Comparison of ENCODE assay signal across 10 cellular contexts in genomic region chr2:110770696-110771425, GRCh38. TPM values are rescaled to one million over a fixed set of nuclear protein-coding genes. Genes with fewer than 3 reads are reported as not detected.
DNase-seq lines count a peak whose midpoint lies in the region; ATAC-seq and TF ChIP-seq lines count a peak whose summit lies in the region.
"Had no signal": no experiment of that assay in that cellular context is flagged by ENCODE, and none has a peak within 500 bp of the region (broad histone marks: within the 10 kb centered on the region; RNA-seq: fewer than 3 reads in every experiment).

No MANE protein-coding gene starts in this region.

- H3K27me3 Mint-ChIP-seq in nephron progenitor cell (ENCODE audit: low read depth, poor library complexity) = peaks cover 10% of the 10 kb centered on the region
- peaks cover 8% of the 10 kb centered on the region for H3K27me3 Mint-ChIP-seq in activated T-helper 17 cell treated with anti-CD3 and anti-CD28 coated beads, Interleukin-2, amount 50 U/mL, for 72 hours

- H2AK5ac ChIP-seq in trophoblast cell (ENCODE audit: low read length) = no peak overlapping the region

- peak overlapping the region; percentile 39 for H3K27ac Mint-ChIP-seq in nephron progenitor cell
- H3K27ac Mint-ChIP-seq in activated T-helper 17 cell treated with anti-CD3 and anti-CD28 coated beads, Interleukin-2, amount 50 U/mL, for 72 hours = no peak overlapping the region

- H2BK12ac ChIP-seq in trophoblast cell (ENCODE audit: low read length) = no peak overlapping the region

- H3K4me3 Mint-ChIP-seq in nephron progenitor cell = no peak overlapping the region
- H3K4me3 Mint-ChIP-seq in activated T-helper 17 cell treated with anti-CD3 and anti-CD28 coated beads, Interleukin-2, amount 50 U/mL, for 72 hours = no peak overlapping the region

- no peak overlapping the region for H3K4me2 ChIP-seq in trophoblast cell (ENCODE audit: low read length)

- no peak overlapping the region for H2BK5ac ChIP-seq in trophoblast cell (ENCODE audit: low read depth, low read length, poor library complexity)

- H3K4me3 ChIP-seq in cardiac fibroblast (replicated peaks in 1 of 2; ENCODE audit: low read depth in 2 of 2, low read length in 2 of 2) = peak overlapping the region in 1 of 2 donors; percentile 4
- no peak overlapping the region for H3K4me3 ChIP-seq in trophoblast cell (ENCODE audit: low read depth, low read length)

- H2BK120ac ChIP-seq in trophoblast cell (ENCODE audit: insufficient read depth, low read length, poor library complexity) = no peak overlapping the region

- H3K79me2 ChIP-seq in trophoblast cell (ENCODE audit: control insufficient read depth, insufficient read depth, low read length, poor library complexity) = no peaks in the 10 kb centered on the region

- no peak overlapping the region for H2AFZ ChIP-seq in trophoblast cell (ENCODE audit: insufficient read depth, low read length, poor library complexity)

- ATAC-seq in activated T-helper 17 cell treated with anti-CD3 and anti-CD28 coated beads, Interleukin-2, amount 50 U/mL, for 72 hours (replicated peaks) = no peak

- no peak overlapping the region for H4K8ac ChIP-seq in trophoblast cell (ENCODE audit: low read depth, low read length)

- no peak overlapping the region for H3K23ac ChIP-seq in trophoblast cell (ENCODE audit: low read length)

- no peak overlapping the region for H3K14ac ChIP-seq in trophoblast cell (ENCODE audit: low read length)

- peaks cover 16% of the 10 kb centered on the region for H3K4me1 Mint-ChIP-seq in nephron progenitor cell
- no peaks in the 10 kb centered on the region for H3K4me1 Mint-ChIP-seq in activated T-helper 17 cell treated with anti-CD3 and anti-CD28 coated beads, Interleukin-2, amount 50 U/mL, for 72 hours

- H4K91ac ChIP-seq in trophoblast cell (ENCODE audit: low read depth, low read length) = no peak overlapping the region

- DNase-seq in DMS53 treated with DMSO at 0.1 percent for 48 hours (lab: John Stamatoyannopoulos, UW; ENCODE audit: unreplicated experiment) = peak; percentile 95
- peak; percentile 47 for DNase-seq in NCI-H2107 treated with DMSO at 0.1 percent for 48 hours (lab: John Stamatoyannopoulos, UW; ENCODE audit: unreplicated experiment)
- peak; percentile 34 to 47 for DNase-seq in cardiac fibroblast (ENCODE audit: low read depth in 2 of 2)
- DNase-seq in nephron progenitor cell = no peak
- DNase-seq in trophoblast cell = no peak
- no peak for DNase-seq in stimulated activated CD4-positive, alpha-beta T cell treated with anti-CD3 and anti-CD28 coated beads, Interleukin-15, amount 100 ng/mL, for 24 hours
- DNase-seq in stimulated activated CD4-positive, alpha-beta T cell treated with anti-CD3 and anti-CD28 coated beads, Interleukin-12 subunit alpha, Interleukin-12 subunit beta, amount 100 ng/mL, for 4 hours = no peak
- DNase-seq: dermis blood vessel endothelial cell had no signal

- no peak overlapping the region for H3K27ac ChIP-seq in trophoblast cell (ENCODE audit: low read depth, low read length)

- peaks cover 9% of the 10 kb centered on the region for H3K9me3 Mint-ChIP-seq in nephron progenitor cell
- H3K9me3 Mint-ChIP-seq in activated T-helper 17 cell treated with anti-CD3 and anti-CD28 coated beads, Interleukin-2, amount 50 U/mL, for 72 hours = no peaks in the 10 kb centered on the region

- H4K12ac ChIP-seq in trophoblast cell (ENCODE audit: low read depth, low read length) = no peak overlapping the region

- no peak overlapping the region for H3K4ac ChIP-seq in trophoblast cell (ENCODE audit: low read depth, low read length)

- no CpG with 5 or more reads among the region's 15 CpGs for WGBS in trophoblast cell (ENCODE audit: extremely low coverage, insufficient coverage, insufficient read length)

- peaks cover 2% of the 10 kb centered on the region for H3K9me3 ChIP-seq in trophoblast cell (ENCODE audit: insufficient read depth, low read depth, low read length)

- H3K18ac ChIP-seq in trophoblast cell (ENCODE audit: low read length) = no peak overlapping the region

- no peaks in the 10 kb centered on the region for H3K79me1 ChIP-seq in trophoblast cell (ENCODE audit: low read length)

- no peaks in the 10 kb centered on the region for H3K36me3 ChIP-seq in trophoblast cell (ENCODE audit: control insufficient read depth in 1 of 2, insufficient read depth in 2 of 2, low read length in 2 of 2)

- TF ChIP-seq CTCF in cardiac fibroblast (IDR thresholded peaks at IDR 0.05; ENCODE audit: low read depth, low read length) = no peak
- no peak for TF ChIP-seq CTCF in nephron progenitor cell (IDR thresholded peaks at IDR 0.05)

- no peaks in the 10 kb centered on the region for H3K36me3 Mint-ChIP-seq in nephron progenitor cell (ENCODE audit: low read depth)
- H3K36me3 Mint-ChIP-seq in activated T-helper 17 cell treated with anti-CD3 and anti-CD28 coated beads, Interleukin-2, amount 50 U/mL, for 72 hours (ENCODE audit: low read depth) = no peaks in the 10 kb centered on the region

- no peaks in the 10 kb centered on the region for H3K4me1 ChIP-seq in trophoblast cell (ENCODE audit: control insufficient read depth in 1 of 2, insufficient read depth in 2 of 2, low read length in 2 of 2)

- H3K9ac ChIP-seq in trophoblast cell (ENCODE audit: low read length) = no peak overlapping the region

- no peaks in the 10 kb centered on the region for H3K27me3 ChIP-seq in trophoblast cell (ENCODE audit: insufficient read depth, low read length)

RNA-seq across cellular contexts. Expression of gene ACOXL, which starts 38.5 kb away (rescaled TPM):
- 0.08 and 0.14 TPM in 2 replicates for polyA plus RNA-seq in trophoblast cell (2013)
- total RNA-seq in activated T-helper 17 cell treated with anti-CD3 and anti-CD28 coated beads, Interleukin-2, amount 50 U/mL, for 72 hours = under 1 TPM in 1 of 2 donors, not detected in 1; 0.34 TPM
- total RNA-seq: dermis blood vessel endothelial cell, NCI-H460 had no signal

Comparison
In these comparisons a context has a peak if more than half of its experiments do, and no peak if none do; other contexts are left out.
1. DNase-seq: peak in DMS53 treated with DMSO at 0.1 percent for 48 hours (single experiment), NCI-H2107 treated with DMSO at 0.1 percent for 48 hours (single experiment) and cardiac fibroblast (2 of 2); none in nephron progenitor cell (single experiment), trophoblast cell (0 of 2), stimulated activated CD4-positive, alpha-beta T cell treated with anti-CD3 and anti-CD28 coated beads, Interleukin-15, amount 100 ng/mL, for 24 hours (single experiment) and stimulated activated CD4-positive, alpha-beta T cell treated with anti-CD3 and anti-CD28 coated beads, Interleukin-12 subunit alpha, Interleukin-12 subunit beta, amount 100 ng/mL, for 4 hours (single experiment).